Comparison of ENCODE assay signal across 1 cellular context in the genomic region with DNA sequence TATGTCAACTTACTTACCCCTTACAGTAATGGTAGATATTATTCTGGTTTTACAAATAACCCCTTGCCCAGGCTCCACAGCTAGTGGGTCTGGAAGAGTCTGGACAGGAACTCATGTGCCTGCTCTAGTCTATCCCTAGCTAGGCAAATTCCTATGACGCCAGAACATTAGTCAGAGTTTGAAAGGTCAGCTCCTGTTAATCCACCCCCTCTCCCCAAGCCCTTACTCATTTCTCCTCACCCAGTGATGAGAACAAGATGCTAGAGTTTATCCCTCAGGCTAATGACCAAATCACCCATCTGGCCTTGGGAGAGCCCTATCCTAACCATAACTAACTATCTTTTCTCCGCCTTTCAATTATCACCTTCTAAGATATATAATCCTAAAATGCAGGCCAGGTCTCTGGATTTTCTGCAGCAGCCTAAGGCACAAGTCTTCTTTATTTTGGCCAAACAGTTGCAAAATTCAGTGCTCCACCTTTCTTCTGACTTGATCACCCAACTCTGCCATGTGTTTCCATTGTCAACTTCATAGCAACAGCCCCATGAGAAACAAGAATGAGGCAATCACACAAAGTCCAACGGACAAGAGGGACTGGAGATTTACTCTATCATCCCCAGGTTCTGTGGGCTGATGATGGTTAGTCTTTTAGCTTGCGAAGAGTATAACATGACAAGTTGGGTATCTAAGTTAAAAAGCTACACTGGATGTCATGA.
TF ChIP-seq lines count a peak whose summit lies in the region.

No MANE protein-coding gene starts in this region.

TF ChIP-seq in IMR-90, 13 proteins besides CTCF, POLR2A, EP300 and RAD21:
- TF ChIP-seq, protein P1, sequence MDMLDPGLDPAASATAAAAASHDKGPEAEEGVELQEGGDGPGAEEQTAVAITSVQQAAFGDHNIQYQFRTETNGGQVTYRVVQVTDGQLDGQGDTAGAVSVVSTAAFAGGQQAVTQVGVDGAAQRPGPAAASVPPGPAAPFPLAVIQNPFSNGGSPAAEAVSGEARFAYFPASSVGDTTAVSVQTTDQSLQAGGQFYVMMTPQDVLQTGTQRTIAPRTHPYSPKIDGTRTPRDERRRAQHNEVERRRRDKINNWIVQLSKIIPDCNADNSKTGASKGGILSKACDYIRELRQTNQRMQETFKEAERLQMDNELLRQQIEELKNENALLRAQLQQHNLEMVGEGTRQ (IDR thresholded peaks at IDR 0.05; ENCODE audit: low read depth, low read length): no peak
- no peak for TF ChIP-seq RCOR1 (IDR thresholded peaks at IDR 0.05; ENCODE audit: insufficient replicate concordance, low read length)
- TF ChIP-seq CEBPB (IDR thresholded peaks at IDR 0.05; ENCODE audit: low read depth, low read length): no peak
- no peak for TF ChIP-seq SMC3 (IDR thresholded peaks at IDR 0.05; ENCODE audit: low read depth, low read length)
- TF ChIP-seq CHD1 (IDR thresholded peaks at IDR 0.05; ENCODE audit: low read depth, low read length): no peak
- TF ChIP-seq, protein P2, sequence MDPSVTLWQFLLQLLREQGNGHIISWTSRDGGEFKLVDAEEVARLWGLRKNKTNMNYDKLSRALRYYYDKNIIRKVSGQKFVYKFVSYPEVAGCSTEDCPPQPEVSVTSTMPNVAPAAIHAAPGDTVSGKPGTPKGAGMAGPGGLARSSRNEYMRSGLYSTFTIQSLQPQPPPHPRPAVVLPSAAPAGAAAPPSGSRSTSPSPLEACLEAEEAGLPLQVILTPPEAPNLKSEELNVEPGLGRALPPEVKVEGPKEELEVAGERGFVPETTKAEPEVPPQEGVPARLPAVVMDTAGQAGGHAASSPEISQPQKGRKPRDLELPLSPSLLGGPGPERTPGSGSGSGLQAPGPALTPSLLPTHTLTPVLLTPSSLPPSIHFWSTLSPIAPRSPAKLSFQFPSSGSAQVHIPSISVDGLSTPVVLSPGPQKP (IDR thresholded peaks at IDR 0.05; ENCODE audit: borderline replicate concordance, low read depth, low read length): no peak
- TF ChIP-seq BHLHE40 (IDR thresholded peaks at IDR 0.05; ENCODE audit: low read depth, low read length): peak; percentile 73
- TF ChIP-seq FOS (IDR thresholded peaks at IDR 0.05; ENCODE audit: low read depth, low read length): peak; percentile 88
- peak; percentile 23; the same call in 1 of the 2 replicates for TF ChIP-seq NFE2L2 (IDR thresholded peaks at IDR 0.05; ENCODE audit: low read depth, low read length)
